ENCODE assay signal across 9 cellular contexts in the genomic region with DNA sequence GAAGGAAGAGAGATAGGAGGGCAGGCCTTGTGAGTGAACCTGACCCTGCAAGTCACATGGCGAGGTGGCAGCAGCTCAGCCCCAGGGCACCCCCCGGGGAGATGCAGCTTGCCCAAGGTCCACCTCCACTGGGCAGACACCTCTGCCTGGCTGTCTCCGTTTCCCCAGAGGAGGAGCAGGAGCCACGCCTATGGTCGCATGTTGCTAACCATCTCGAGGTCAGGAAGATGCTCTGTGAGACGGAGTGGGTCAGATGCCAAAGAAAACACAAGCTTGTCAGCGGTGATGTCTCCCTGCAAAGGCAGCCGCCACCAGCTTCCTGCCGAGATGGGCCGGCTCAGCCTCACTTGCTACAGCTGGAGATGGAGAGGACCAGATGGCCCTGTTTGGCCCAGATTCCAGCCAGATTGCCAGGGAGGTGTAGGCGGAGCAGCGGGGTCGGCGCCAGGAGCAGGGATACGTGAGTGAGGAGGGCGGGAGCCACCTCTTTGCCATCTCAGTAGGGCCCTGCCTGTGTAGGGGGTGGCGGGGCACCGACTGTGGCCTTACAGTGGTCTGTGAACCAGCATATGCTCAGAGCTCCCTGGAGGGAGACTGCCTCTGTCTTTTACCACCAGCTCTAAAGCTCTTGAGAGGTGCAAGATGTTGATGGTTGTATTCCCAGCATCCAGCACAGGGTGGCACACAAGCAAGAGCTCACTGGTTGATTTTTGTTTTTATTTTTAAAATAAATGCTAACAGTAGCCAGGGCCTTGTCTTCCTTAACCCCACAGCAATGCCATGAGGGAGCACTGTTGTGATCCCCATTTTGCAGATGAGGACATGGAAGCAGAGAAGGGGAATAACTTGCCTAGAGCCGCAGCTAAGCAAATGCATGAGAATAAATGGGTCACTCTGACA. TPM values are rescaled to one million over a fixed set of nuclear protein-coding genes. Genes with fewer than 3 reads are reported as not detected.
DNase-seq lines count a peak whose midpoint lies in the region; ATAC-seq lines count a peak whose summit lies in the region.
"Had no signal": no experiment of that assay in that cellular context is flagged by ENCODE, and none has a peak within 500 bp of the region (broad histone marks: within the 10 kb centered on the region; RNA-seq: fewer than 3 reads in every experiment).

No MANE protein-coding gene starts in this region.

- no peak overlapping the region for H3K27ac ChIP-seq in mesenchymal stem cell (ENCODE audit: low read length, poor library complexity, severe bottlenecking)

- no peak overlapping the region for H3K4me3 ChIP-seq in mesenchymal stem cell (ENCODE audit: insufficient read depth in 1 of 2, low read depth in 1 of 2, low read length in 2 of 2)

- no peak overlapping the region for H3K9ac ChIP-seq in mesenchymal stem cell (ENCODE audit: low read length)

- H3K36me3 Mint-ChIP-seq in activated CD4-positive, alpha-beta T cell treated with anti-CD3 and anti-CD28 coated beads for 36 hours (ENCODE audit: low read depth) = peaks cover 23% of the 10 kb centered on the region

- CTCF ChIA-PET in activated CD4-positive, alpha-beta T cell treated with anti-CD3 and anti-CD28 coated beads for 36 hours (lab: Charles Lee) = interaction anchor here (0.6 to 1.4 kb wide), 8 partner anchors 8 to 117 kb away, joined by 3 to 5 read pairs (median 4); a partner anchor contains a TSS

- H3K18ac ChIP-seq in mesenchymal stem cell (ENCODE audit: low read depth in 1 of 2, low read length in 2 of 2) = no peak overlapping the region

- peaks cover 3% of the 10 kb centered on the region for H3K4me1 ChIP-seq in mesenchymal stem cell (ENCODE audit: control insufficient read depth, insufficient read depth, low read depth, low read length)

- H2AFZ ChIP-seq in mesenchymal stem cell (ENCODE audit: low read depth, low read length) = no peak overlapping the region

- no peak for ATAC-seq in activated CD4-positive, alpha-beta T cell treated with anti-CD3 and anti-CD28 coated beads for 36 hours
- ATAC-seq in GM19324 (IDR thresholded peaks at IDR 0.05; ENCODE audit: low FRiP score, unreplicated experiment) = no peak
- no peak for ATAC-seq in GM21381 (IDR thresholded peaks at IDR 0.05; ENCODE audit: unreplicated experiment)

- no peak overlapping the region for H2AK5ac ChIP-seq in mesenchymal stem cell (ENCODE audit: low read length, severe bottlenecking)

- H3K4me1 Mint-ChIP-seq in activated CD4-positive, alpha-beta T cell treated with anti-CD3 and anti-CD28 coated beads for 36 hours = peaks cover 53% of the 10 kb centered on the region

- H2BK15ac ChIP-seq in mesenchymal stem cell (ENCODE audit: low read depth, poor library complexity, severe bottlenecking) = no peak overlapping the region

- H4K91ac ChIP-seq in mesenchymal stem cell (ENCODE audit: low read length) = no peak overlapping the region

- POLR2A ChIA-PET in activated CD4-positive, alpha-beta T cell treated with anti-CD3 and anti-CD28 coated beads for 36 hours (lab: Charles Lee) = no interaction called here

- H3K4me2 ChIP-seq in mesenchymal stem cell (ENCODE audit: low read length, poor library complexity, severe bottlenecking) = no peak overlapping the region

- H3K36me3 ChIP-seq in mesenchymal stem cell (ENCODE audit: control insufficient read depth in 1 of 2, insufficient read depth in 2 of 2, low read depth in 1 of 2, low read length in 2 of 2) = no peaks in the 10 kb centered on the region

- peaks cover 1% of the 10 kb centered on the region for H3K9me3 ChIP-seq in mesenchymal stem cell (ENCODE audit: control insufficient read depth, low read length)

- H2BK120ac ChIP-seq in mesenchymal stem cell (ENCODE audit: low read depth, low read length) = no peak overlapping the region

- H3K14ac ChIP-seq in mesenchymal stem cell (ENCODE audit: low read length in 2 of 2) = no peak overlapping the region

- H3K23ac ChIP-seq in mesenchymal stem cell (ENCODE audit: low read length in 2 of 2) = no peak overlapping the region

- intact Hi-C loops in activated CD4-positive, alpha-beta T cell treated with anti-CD3 and anti-CD28 coated beads for 36 hours (cut with DNase I, micrococcal nuclease) = no loop called here
- intact Hi-C loops in posterior cingulate gyrus (cut with DNase I) = no loop called here

- WGBS in mesenchymal stem cell = 63% methylated on average over 20 of the region's 20 CpGs

- DNase-seq in activated CD4-positive, alpha-beta T cell treated with anti-CD3 and anti-CD28 coated beads for 36 hours = no peak
- no peak for DNase-seq in activated CD4-positive, alpha-beta T cell treated with anti-CD3 and anti-CD28 coated beads, Interleukin-2, amount 50 U/mL, for 4 hours
- peak; percentile 98 for DNase-seq in NCI-H524 treated with DMSO at 0.1 percent for 48 hours (lab: John Stamatoyannopoulos, UW)
- DNase-seq in cerebellar cortex (ENCODE audit: low spot score) = peak; percentile 95
- peak; percentile 61 to 97 (median 85) for DNase-seq in posterior cingulate gyrus
- DNase-seq in mesenchymal stem cell = no peak
- DNase-seq: KG1 had no signal

- H3K4ac ChIP-seq in mesenchymal stem cell (ENCODE audit: low read depth in 1 of 2, low read length in 2 of 2) = no peak overlapping the region

- H3K79me1 ChIP-seq in mesenchymal stem cell (replicated peaks; ENCODE audit: low read length, poor library complexity, severe bottlenecking) = no peaks in the 10 kb centered on the region

- H3K9me3 Mint-ChIP-seq in activated CD4-positive, alpha-beta T cell treated with anti-CD3 and anti-CD28 coated beads for 36 hours (ENCODE audit: low read depth) = no peaks in the 10 kb centered on the region

- H4K8ac ChIP-seq in mesenchymal stem cell (ENCODE audit: low read length) = no peak overlapping the region

- H3K27ac Mint-ChIP-seq in activated CD4-positive, alpha-beta T cell treated with anti-CD3 and anti-CD28 coated beads for 36 hours = peak overlapping the region; percentile 79

- no peak overlapping the region for H3K4me3 Mint-ChIP-seq in activated CD4-positive, alpha-beta T cell treated with anti-CD3 and anti-CD28 coated beads for 36 hours

- H3K27me3 ChIP-seq in mesenchymal stem cell (ENCODE audit: control insufficient read depth in 1 of 2, insufficient read depth in 1 of 2, low read length in 2 of 2) = peaks cover 52 to 67% of the 10 kb centered on the region in 2 experiments

- H2BK5ac ChIP-seq in mesenchymal stem cell (ENCODE audit: low read depth, low read length, poor library complexity, severe bottlenecking) = no peak overlapping the region

- H3K27me3 Mint-ChIP-seq in activated CD4-positive, alpha-beta T cell treated with anti-CD3 and anti-CD28 coated beads for 36 hours = no peaks in the 10 kb centered on the region

- H2BK12ac ChIP-seq in mesenchymal stem cell (ENCODE audit: low read length in 2 of 2) = no peak overlapping the region

RNA-seq across cellular contexts. Expression of a gene that starts 42.9 kb away (rescaled TPM):
- total RNA-seq in activated CD4-positive, alpha-beta T cell treated with anti-CD3 and anti-CD28 coated beads for 36 hours = 10 to 100 TPM; 10.5 to 12.4 TPM
- 2.8 TPM for polyA plus RNA-seq in mesenchymal stem cell (2013, experiment 1 of 2)
- polyA plus RNA-seq in mesenchymal stem cell (2013, experiment 2 of 2) = 2.8 TPM

Comparison
In these comparisons a context has a peak if more than half of its experiments do, and no peak if none do; other contexts are left out.
1. DNase-seq: peak in NCI-H524 treated with DMSO at 0.1 percent for 48 hours (single experiment), cerebellar cortex (single experiment) and posterior cingulate gyrus (10 of 10); none in activated CD4-positive, alpha-beta T cell treated with anti-CD3 and anti-CD28 coated beads for 36 hours (single experiment), activated CD4-positive, alpha-beta T cell treated with anti-CD3 and anti-CD28 coated beads, Interleukin-2, amount 50 U/mL, for 4 hours (0 of 2) and mesenchymal stem cell (single experiment).